ENCODE assay signal across 8 cellular contexts in genomic region chr11:81658722-81659121, GRCh38.
A peak's percentile ranks its signal among the peaks of the same experiment; 100 is the strongest.
DNase-seq lines count a peak whose midpoint lies in the region; ATAC-seq and TF ChIP-seq lines count a peak whose summit lies in the region.

No MANE protein-coding gene starts in this region.

- H3K36me3 ChIP-seq in OCI-LY1 (ENCODE audit: insufficient read depth, low read length) (no peaks in the 10 kb centered on the region), ascending aorta (no peaks in the 10 kb centered on the region)

- H4K20me1 ChIP-seq in OCI-LY1 (ENCODE audit: insufficient read depth, low read length), result no peaks in the 10 kb centered on the region

- no peaks in the 10 kb centered on the region for H3K9me3 ChIP-seq in OCI-LY1 (ENCODE audit: low read length)
- H3K9me3 ChIP-seq in ascending aorta, result peaks cover 0 to 18% of the 10 kb centered on the region in 2 donors
- H3K9me3 ChIP-seq in T-helper 17 cell (ENCODE audit: control insufficient read depth, low read length, poor library complexity, severe bottlenecking), result no peaks in the 10 kb centered on the region

- no peaks in the 10 kb centered on the region for H3K36me3 Mint-ChIP-seq in T-helper 17 cell (ENCODE audit: low read depth)

- H3K4me2 ChIP-seq in OCI-LY1 (ENCODE audit: low read length), result no peak overlapping the region

- H3K4me1 ChIP-seq in OCI-LY1 (ENCODE audit: insufficient read depth, low read length, severe bottlenecking), result no peaks in the 10 kb centered on the region
- no peaks in the 10 kb centered on the region for H3K4me1 ChIP-seq in ascending aorta

- no peak overlapping the region for H3K27ac ChIP-seq in OCI-LY1 (ENCODE audit: low read depth, low read length, poor library complexity, severe bottlenecking)
- H3K27ac ChIP-seq in ascending aorta, result no peak overlapping the region

- H3F3A ChIP-seq in OCI-LY1 (ENCODE audit: insufficient read depth, low read length), result no peaks in the 10 kb centered on the region

- ATAC-seq in HG02571 (IDR thresholded peaks at IDR 0.05; ENCODE audit: unreplicated experiment) (peak; percentile 70), T-helper 17 cell (no peak)

- no peak overlapping the region for H3K9ac ChIP-seq in OCI-LY1 (ENCODE audit: low read length)

- peak; percentile 14 for DNase-seq in activated CD4-positive, alpha-beta T cell treated with anti-CD3 and anti-CD28 coated beads for 48 hours
- no peak for DNase-seq in activated CD4-positive, alpha-beta T cell treated with anti-CD3 and anti-CD28 coated beads for 4 hours
- peak; percentile 60 for DNase-seq in iPS-NIHi7 (ENCODE audit: extremely low spot score)
- no peak for DNase-seq in ascending aorta (ENCODE audit: low spot score in 2 of 2)
- DNase-seq in NCI-H345 (lab: John Stamatoyannopoulos, UW), result no peak
- no peak for DNase-seq in T-helper 17 cell

- no peak overlapping the region for H3K4me3 Mint-ChIP-seq in T-helper 17 cell

- intact Hi-C loops in ascending aorta (cut with DNase I), result no loop called here

- no peak overlapping the region for H3K27ac Mint-ChIP-seq in T-helper 17 cell

- no peaks in the 10 kb centered on the region for H3K27me3 ChIP-seq in OCI-LY1 (ENCODE audit: insufficient read depth, low read length)
- H3K27me3 ChIP-seq in ascending aorta, result no peaks in the 10 kb centered on the region

- no peaks in the 10 kb centered on the region for H3K79me2 ChIP-seq in OCI-LY1 (ENCODE audit: insufficient read depth, low read length)

- H3K9me2 ChIP-seq in OCI-LY1 (ENCODE audit: low read depth, low read length), result no peaks in the 10 kb centered on the region

- no peak overlapping the region for H2AFZ ChIP-seq in OCI-LY1 (ENCODE audit: low read length)

- peak; percentile 61 for TF ChIP-seq CTCF in OCI-LY1 (IDR thresholded peaks at IDR 0.05; ENCODE audit: low read length)
- no peak for TF ChIP-seq CTCF in ascending aorta (IDR thresholded peaks at IDR 0.05)

- H3K4me3 ChIP-seq in OCI-LY1 (ENCODE audit: low read depth, low read length, poor library complexity, severe bottlenecking) (no peak overlapping the region), ascending aorta (no peak overlapping the region)

- H3K4me1 Mint-ChIP-seq in T-helper 17 cell, result no peaks in the 10 kb centered on the region

- H3K27me3 Mint-ChIP-seq in T-helper 17 cell, result no peaks in the 10 kb centered on the region

Comparison
In these comparisons a context has a peak if more than half of its experiments do, and no peak if none do; other contexts are left out.
1. DNase-seq: peak in activated CD4-positive, alpha-beta T cell treated with anti-CD3 and anti-CD28 coated beads for 48 hours (single experiment) and iPS-NIHi7 (single experiment); none in activated CD4-positive, alpha-beta T cell treated with anti-CD3 and anti-CD28 coated beads for 4 hours (0 of 2), ascending aorta (0 of 2), NCI-H345 (single experiment) and T-helper 17 cell (0 of 3).